8 cellular contexts compared by ENCODE assay signal in genomic region chr1:93846151-93846928, GRCh38. TPM values are rescaled to one million over a fixed set of nuclear protein-coding genes. Genes with fewer than 3 reads are reported as not detected.
DNase-seq lines count a peak whose midpoint lies in the region; ATAC-seq, FAIRE-seq and TF ChIP-seq lines count a peak whose summit lies in the region.

No MANE protein-coding gene starts in this region.

- TF ChIP-seq EP300 in A549 (IDR thresholded peaks at IDR 0.05): no peak

- intact Hi-C loops in breast epithelium (cut with DNase I; ENCODE audit: low total_unique reads): loop anchor here (10.0 kb wide), 1 partner anchor 222 kb away; no protein-coding TSS in a partner anchor

- 1% methylated on average over 16 of the region's 81 CpGs for WGBS in A549 (ENCODE audit: missing lambda C conversion rate)
- WGBS in small intestine, 3 donors: 0% methylated on average over 51 to 81 of the region's 81 CpGs

- H3K9me3 ChIP-seq in A549 (no peaks in the 10 kb centered on the region; the same call in 2 of the 3 replicates), breast epithelium (no peaks in the 10 kb centered on the region), small intestine (ENCODE audit: control insufficient read depth, low read depth) (no peaks in the 10 kb centered on the region)

- TF ChIP-seq CTCF in A549 (IDR thresholded peaks at IDR 0.05) (no peak), VCaP (conservative IDR thresholded peaks at IDR 0.05) (peak; percentile 60), breast epithelium (IDR thresholded peaks at IDR 0.05) (peak; percentile 45 to 54 (median 48))

- peak overlapping the region; percentile 87 for H3K4me2 ChIP-seq in A549

- no peak; a peak in 1 of 5 replicates for TF ChIP-seq RAD21 in A549 (conservative IDR thresholded peaks at IDR 0.05 in 1 of 2, IDR thresholded peaks at IDR 0.05 in 1 of 2)

- DNase-seq in A549 (ENCODE audit: low read depth in 1 of 2, low spot score in 1 of 2) (peak; percentile 68 to 82), NCI-H2107 (lab: John Stamatoyannopoulos, UW) (peak; percentile 79), breast epithelium (ENCODE audit: low spot score in 2 of 2) (peak; percentile 86 to 91), iPS-NIHi11 (ENCODE audit: low spot score) (peak; percentile 83), small intestine (peak; percentile 83)

- no peaks in the 10 kb centered on the region for H3K27me3 ChIP-seq in breast epithelium
- no peaks in the 10 kb centered on the region for H3K27me3 ChIP-seq in small intestine (ENCODE audit: control insufficient read depth in 2 of 2, insufficient read depth in 2 of 2, low read length in 2 of 2)

- H3K4me3 ChIP-seq in A549 (peak overlapping the region; percentile 58), breast epithelium (peak overlapping the region; percentile 62 to 90 (median 74)), small intestine (ENCODE audit: low read depth in 1 of 2, low read length in 2 of 2) (peak overlapping the region; percentile 75 to 78)

- no peaks in the 10 kb centered on the region for H3K36me3 ChIP-seq in breast epithelium
- H3K36me3 ChIP-seq in small intestine (ENCODE audit: control insufficient read depth in 2 of 2, insufficient read depth in 2 of 2, low read length in 2 of 2): no peaks in the 10 kb centered on the region

- H3K27ac ChIP-seq in A549 (peak overlapping the region; percentile 84 to 95), VCaP (peak overlapping the region; percentile 92), breast epithelium (peak overlapping the region; percentile 95 to 98), small intestine (ENCODE audit: low read depth in 1 of 2, low read length in 1 of 2) (peak overlapping the region; percentile 86 to 94)

- POLR2A ChIA-PET in A549 (lab: Yijun Ruan, JAX): interaction anchor here (0.5 to 1.8 kb wide), 9 partner anchors 28 to 501 kb away, joined by 3 to 11 read pairs (median 4); partner anchors contain the start of genes BCAR3 and DNTTIP2

- no peak for FAIRE-seq in A549 (lab: Jason Lieb, UNC)
- FAIRE-seq in small intestine (lab: Jason Lieb, UNC): no peak

- H3K4me1 ChIP-seq in A549 (peaks cover 19% of the 10 kb centered on the region), breast epithelium (peaks cover 0 to 2% of the 10 kb centered on the region in 2 donors), small intestine (ENCODE audit: control insufficient read depth in 2 of 2, insufficient read depth in 1 of 2, low read depth in 1 of 2, low read length in 1 of 2) (peaks cover 0 to 3% of the 10 kb centered on the region in 2 donors)

- ATAC-seq in A549 (peak; percentile 74 to 83), GM18511 (IDR thresholded peaks at IDR 0.05; ENCODE audit: unreplicated experiment) (peak; percentile 57), HG02973 (IDR thresholded peaks at IDR 0.05; ENCODE audit: unreplicated experiment) (peak; percentile 51)

- CTCF ChIA-PET in A549 (lab: Yijun Ruan, JAX): interaction anchor here (1.0 to 1.6 kb wide), 7 partner anchors 10 to 542 kb away, joined by 3 to 14 read pairs (median 4); no protein-coding TSS in a partner anchor

- TF ChIP-seq POLR2A in A549 (IDR thresholded peaks at IDR 0.05; ENCODE audit: low read length): peak; percentile 36
- peak; percentile 14 for TF ChIP-seq POLR2A in breast epithelium (IDR thresholded peaks at IDR 0.05)

TF ChIP-seq in A549, 52 proteins besides CTCF, POLR2A, EP300 and RAD21:
- no peak for TF ChIP-seq ZSCAN20 (CRISPR knock-in tag; IDR thresholded peaks at IDR 0.05)
- 0 out of 2 replicates have a peak, but pooled peaks have one; percentile 45 for TF ChIP-seq E2F6 (IDR thresholded peaks at IDR 0.05; ENCODE audit: borderline replicate concordance, low read depth)
- peak; percentile 22 for TF ChIP-seq MYC (IDR thresholded peaks at IDR 0.05; ENCODE audit: borderline replicate concordance, low read length)
- no peak for TF ChIP-seq ZNF302 (CRISPR knock-in tag; IDR thresholded peaks at IDR 0.05)
- TF ChIP-seq JUN (IDR thresholded peaks at IDR 0.05): peak; percentile 7 to 65; a peak in 2 of 5 replicates
- TF ChIP-seq PHF8 (IDR thresholded peaks at IDR 0.05; ENCODE audit: borderline replicate concordance, low read depth): peak; percentile 69
- peak; percentile 51; the same call in 1 of the 2 replicates for TF ChIP-seq MAX (IDR thresholded peaks at IDR 0.05)
- TF ChIP-seq HOXB13 (CRISPR knock-in tag; IDR thresholded peaks at IDR 0.05; ENCODE audit: low read depth): no peak
- no peak for TF ChIP-seq RNF2 (IDR thresholded peaks at IDR 0.05; ENCODE audit: borderline replicate concordance, low read depth)
- TF ChIP-seq HMGXB4 (CRISPR knock-in tag; IDR thresholded peaks at IDR 0.05; ENCODE audit: borderline replicate concordance): peak; percentile 15; the same call in 1 of the 2 replicates
TF ChIP-seq in A549: peak in this region for 6.

RNA-seq across cellular contexts. Expression of gene DNTTIP2, which starts 32.7 kb away (rescaled TPM):
- polyA plus RNA-seq in A549 (2011; rRNA removed): 41.5 and 45.7 TPM in 2 replicates
- polyA plus RNA-seq in A549 (2012; cell fraction: cytosol; rRNA removed): 5.4 and 7.7 TPM in 2 replicates
- polyA plus RNA-seq in A549 (2012; cell fraction: nucleus; rRNA removed): 7.1 and 7.9 TPM in 2 replicates
- polyA plus RNA-seq in A549 (2017; fragmentation: RNase III; extraction: RNeasy Plus Mini Kit Qiagen cat#74134 plus additional on column Dnase treatment): 39.1 to 42.0 TPM (median 40.6 TPM) in 3 replicates
- 18.8 and 19.2 TPM in 2 replicates for polyA minus RNA-seq in A549 (2011; rRNA and poly(A)+ RNA removed)
- 10 to 100 TPM; 28.2 to 38.3 (median 30.5) TPM for total RNA-seq in breast epithelium
- polyA plus RNA-seq in small intestine: 10 to 100 TPM; 31.0 to 60.8 (median 43.2) TPM

Comparison
In these comparisons a context has a peak if more than half of its experiments do, and no peak if none do; other contexts are left out.
1. Peak in every context shown above with its lines: DNase-seq, ATAC-seq, H3K4me3 ChIP-seq and H3K27ac ChIP-seq.